33 cellular contexts compared by ENCODE assay signal in genomic region chr20:24016560-24016959, GRCh38. TPM values are rescaled to one million over a fixed set of nuclear protein-coding genes. Genes with fewer than 3 reads are reported as not detected.
"Had no signal": no experiment of that assay in that cellular context is flagged by ENCODE, and none has a peak within 500 bp of the region (broad histone marks: within the 10 kb centered on the region; RNA-seq: fewer than 3 reads in every experiment).

No MANE protein-coding gene starts in this region.

- ATAC-seq: gastrocnemius medialis; left lobe of liver; mucosa of descending colon; stimulated activated memory B cell treated with anti-CD40 and anti-IgM and Interleukin-4, amounts not matched to agents 10 μg/mL and 1 μg/mL and 100 μg/mL, for 72 hours; stimulated activated naive CD8-positive, alpha-beta T cell treated with anti-CD3 and anti-CD28 coated beads, Interleukin-15, Interleukin-2, amounts not matched to agents 100 U/mL and 50 U/mL, for 24 hours had no signal

- H3K27ac Mint-ChIP-seq: endodermal cell; mesothelial cell of epicardium; naive B cell; neural progenitor cell; progenitor cell of endocrine pancreas; stimulated activated memory B cell treated with anti-CD40 and anti-IgM and Interleukin-4, amounts not matched to agents 10 μg/mL and 1 μg/mL and 100 μg/mL, for 72 hours had no signal

- H3K36me3 ChIP-seq: gastrocnemius medialis, neural progenitor cell, right atrium auricular region, spleen, tibial artery, upper lobe of left lung had no signal

- H3K4me3 Mint-ChIP-seq: endodermal cell; mesothelial cell of epicardium; naive B cell; natural killer cell treated with Interleukin-12 subunit alpha and Interleukin-12 subunit beta and Interleukin-15 and Interleukin-18, amount 100 ng/mL, for 72 hours; neural progenitor cell; stimulated activated memory B cell treated with anti-CD40 and anti-IgM and Interleukin-4, amounts not matched to agents 10 μg/mL and 1 μg/mL and 100 μg/mL, for 72 hours had no signal

- DNase-seq: dorsolateral prefrontal cortex; effector CD4-positive, alpha-beta T cell; endodermal cell; foreskin fibroblast; gastrocnemius medialis; head of caudate nucleus; mesenchymal stem cell; mucosa of descending colon; naive B cell; spleen; stimulated activated CD4-positive, alpha-beta T cell treated with anti-CD3 and anti-CD28 coated beads, Interleukin-4, amount 100 ng/mL, for 4 hours; stimulated activated naive CD8-positive, alpha-beta T cell treated with anti-CD3 and anti-CD28 coated beads, Interleukin-15, Interleukin-2, amounts not matched to agents 100 U/mL and 50 U/mL, for 24 hours; substantia nigra; testis; tibial artery; upper lobe of left lung had no signal

- FAIRE-seq: colon, urothelium cell line had no signal

- H3K27me3 Mint-ChIP-seq: natural killer cell treated with Interleukin-12 subunit alpha and Interleukin-12 subunit beta and Interleukin-15 and Interleukin-18, amount 100 ng/mL, for 72 hours had no signal

- H3K4me1 Mint-ChIP-seq: naive B cell; stimulated activated memory B cell treated with anti-CD40 and anti-IgM and Interleukin-4, amounts not matched to agents 10 μg/mL and 1 μg/mL and 100 μg/mL, for 72 hours had no signal

- H3K36me3 Mint-ChIP-seq: mesothelial cell of epicardium; naive B cell; natural killer cell treated with Interleukin-12 subunit alpha and Interleukin-12 subunit beta and Interleukin-15 and Interleukin-18, amount 100 ng/mL, for 72 hours; neural progenitor cell; stimulated activated memory B cell treated with anti-CD40 and anti-IgM and Interleukin-4, amounts not matched to agents 10 μg/mL and 1 μg/mL and 100 μg/mL, for 72 hours had no signal

- H3K9me3 Mint-ChIP-seq: endodermal cell; mesothelial cell of epicardium; naive B cell; natural killer cell treated with Interleukin-12 subunit alpha and Interleukin-12 subunit beta and Interleukin-15 and Interleukin-18, amount 100 ng/mL, for 72 hours; neural progenitor cell; stimulated activated memory B cell treated with anti-CD40 and anti-IgM and Interleukin-4, amounts not matched to agents 10 μg/mL and 1 μg/mL and 100 μg/mL, for 72 hours had no signal

- H3K27me3 ChIP-seq: gastrocnemius medialis, neural progenitor cell, right atrium auricular region, testis, upper lobe of left lung had no signal

- H3K4me3 ChIP-seq: dorsolateral prefrontal cortex, gastrocnemius medialis, mucosa of descending colon, neural progenitor cell, right atrium auricular region, skin epidermis, spleen, testis, tibial artery, upper lobe of left lung had no signal

RNA-seq across cellular contexts. Expression of gene GGTLC1, which starts 28.0 kb away (rescaled TPM):
- total RNA-seq: cerebellum; dorsolateral prefrontal cortex; endodermal cell; esophagus mucosa; gastrocnemius medialis; glomerular endothelial cell; kidney epithelial cell; left lobe of liver; lower leg skin; lung microvascular endothelial cell; mesothelial cell of epicardium; natural killer cell treated with Interleukin-12 subunit alpha and Interleukin-12 subunit beta and Interleukin-15 and Interleukin-18, amount 100 ng/mL, for 72 hours; osteoblast; progenitor cell of endocrine pancreas; right atrium auricular region; spleen had no signal
